ENCODE assay signal across 24 cellular contexts in the genomic region with DNA sequence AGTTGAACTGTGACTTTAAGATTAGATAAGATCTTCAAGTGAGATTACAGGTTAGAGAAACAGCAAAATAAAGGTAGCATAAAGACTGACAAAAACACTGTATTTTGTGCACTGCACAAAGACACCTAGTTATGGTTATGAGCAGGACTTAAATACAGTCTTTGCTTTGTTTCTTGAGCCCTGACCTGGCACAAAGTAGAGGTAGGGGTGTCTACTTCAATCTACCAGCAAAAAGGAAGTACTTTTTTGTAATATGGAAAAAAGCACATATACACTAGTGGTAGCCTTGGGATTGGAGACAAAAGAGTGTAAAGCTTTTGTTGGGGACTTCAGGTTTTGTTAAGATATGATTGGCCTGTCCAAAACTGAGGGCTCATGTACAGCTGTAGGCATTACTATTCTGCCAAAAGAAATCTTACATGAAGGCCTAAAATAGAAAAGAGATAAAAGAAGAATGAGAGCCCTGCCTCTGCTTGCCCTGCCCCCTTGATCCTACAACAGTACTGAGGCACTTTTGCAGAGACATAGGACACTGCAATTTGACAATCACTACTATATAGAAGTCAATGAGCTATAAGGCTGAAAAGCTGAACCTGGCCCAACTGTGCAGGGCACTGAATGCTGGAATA.
"Had no signal": no experiment of that assay in that cellular context is flagged by ENCODE, and none has a peak within 500 bp of the region (broad histone marks: within the 10 kb centered on the region; RNA-seq: fewer than 3 reads in every experiment).

No MANE protein-coding gene starts in this region.

- H3K9me3 ChIP-seq: SK-N-SH, suprapubic skin had no signal

- FAIRE-seq: colon, TTC549 had no signal

- H3K4me1 ChIP-seq: foreskin keratinocyte, suprapubic skin had no signal

- DNase-seq: activated B cell treated with CpG ODN at 0.5 μM for 24 hours; activated CD4-positive, alpha-beta memory T cell treated with anti-CD3 and anti-CD28 coated beads for 36 hours; activated CD4-positive, alpha-beta T cell treated with anti-CD3 and anti-CD28 coated beads for 4 hours; activated naive CD4-positive, alpha-beta T cell treated with anti-CD3 and anti-CD28 coated beads, Interleukin-2, amount 10 ng/mL, durations not matched to agents 7 days and 5 days; activated T-cell treated with anti-CD3 and anti-CD28 coated beads for 4 hours; amniotic stem cell; dorsolateral prefrontal cortex; endodermal cell; foreskin keratinocyte; kidney glomerular epithelial cell; mesenchymal stem cell; nephron progenitor cell; nucleus accumbens; retina; SK-N-SH; stimulated activated CD4-positive, alpha-beta T cell treated with anti-CD3 and anti-CD28 coated beads, Interleukin-2, amount 100 ng/mL, for 24 hours; stimulated activated naive CD8-positive, alpha-beta T cell treated with anti-CD3 and anti-CD28 coated beads, Interleukin-15, amount 100 ng/mL, for 72 hours had no signal

- H3K9me3 Mint-ChIP-seq: activated B cell treated with CpG ODN at 0.5 μM for 24 hours; activated naive CD4-positive, alpha-beta T cell treated with anti-CD3 and anti-CD28 coated beads, Interleukin-2, amount 10 ng/mL, durations not matched to agents 7 days and 5 days; endodermal cell; nephron progenitor cell; stimulated activated naive CD8-positive, alpha-beta T cell treated with anti-CD3 and anti-CD28 coated beads, Interleukin-15, amount 100 ng/mL, for 72 hours; type B pancreatic cell had no signal

- H3K9ac ChIP-seq: SK-N-SH had no signal

- H3K27ac Mint-ChIP-seq: activated B cell treated with CpG ODN at 0.5 μM for 24 hours; activated CD4-positive, alpha-beta memory T cell treated with anti-CD3 and anti-CD28 coated beads for 36 hours; activated T-helper 2 cell treated with anti-CD3 and anti-CD28 coated beads, Interferon-gamma antibody, Interleukin-2, Interleukin-4, amounts not matched to agents 10 μg/mL and 5 μg/mL and 100 μg/mL, durations not matched to agents 14 hours and 24 hours and 36 hours; endodermal cell; nephron progenitor cell; T-helper 2 cell treated with Interferon-gamma antibody and Interleukin-4, amounts not matched to agents 5 μg/mL and 100 μg/mL, for 36 hours; type B pancreatic cell had no signal

- H3K4me2 ChIP-seq: SK-N-SH had no signal

- H3K4me3 Mint-ChIP-seq: activated B cell treated with CpG ODN at 0.5 μM for 24 hours; activated CD4-positive, alpha-beta memory T cell treated with anti-CD3 and anti-CD28 coated beads for 36 hours; activated naive CD4-positive, alpha-beta T cell treated with anti-CD3 and anti-CD28 coated beads, Interleukin-2, amount 10 ng/mL, durations not matched to agents 7 days and 5 days; endodermal cell; nephron progenitor cell; stimulated activated naive CD8-positive, alpha-beta T cell treated with anti-CD3 and anti-CD28 coated beads, Interleukin-15, amount 100 ng/mL, for 72 hours; T-helper 2 cell treated with Interferon-gamma antibody and Interleukin-4, amounts not matched to agents 5 μg/mL and 100 μg/mL, for 36 hours; type B pancreatic cell had no signal

- H3K27me3 ChIP-seq: dorsolateral prefrontal cortex, foreskin keratinocyte, suprapubic skin had no signal

- ATAC-seq: foreskin keratinocyte; stimulated activated naive CD8-positive, alpha-beta T cell treated with anti-CD3 and anti-CD28 coated beads, Interleukin-15, amount 100 ng/mL, for 72 hours had no signal

- H3K4me1 Mint-ChIP-seq: activated B cell treated with CpG ODN at 0.5 μM for 24 hours, nephron progenitor cell had no signal

- H3K27ac ChIP-seq: dorsolateral prefrontal cortex, epithelial cell of prostate, foreskin keratinocyte, suprapubic skin had no signal

- H3K27me3 Mint-ChIP-seq: activated B cell treated with CpG ODN at 0.5 μM for 24 hours; activated CD4-positive, alpha-beta memory T cell treated with anti-CD3 and anti-CD28 coated beads for 36 hours; activated naive CD4-positive, alpha-beta T cell treated with anti-CD3 and anti-CD28 coated beads, Interleukin-2, amount 10 ng/mL, durations not matched to agents 7 days and 5 days; stimulated activated naive CD8-positive, alpha-beta T cell treated with anti-CD3 and anti-CD28 coated beads, Interleukin-15, amount 100 ng/mL, for 72 hours; type B pancreatic cell had no signal

- H3K4me3 ChIP-seq: dorsolateral prefrontal cortex, suprapubic skin had no signal
